ENCODE assay signal across 8 cellular contexts in genomic region chr14:96205059-96205993, GRCh38. TPM values are rescaled to one million over a fixed set of nuclear protein-coding genes. Genes with fewer than 3 reads are reported as not detected.
DNase-seq lines count a peak whose midpoint lies in the region; ATAC-seq and TF ChIP-seq lines count a peak whose summit lies in the region.

No MANE protein-coding gene starts in this region.

- no peaks in the 10 kb centered on the region for H3K9me3 ChIP-seq in PC-9 (ENCODE audit: insufficient read depth, low read depth)
- H3K9me3 ChIP-seq in parathyroid adenoma (ENCODE audit: control insufficient read depth, low read length) = no peaks in the 10 kb centered on the region

- H3K4me3 ChIP-seq in PC-9 = peak overlapping the region; percentile 59
- H3K4me3 ChIP-seq in fibroblast of pulmonary artery (replicated peaks; ENCODE audit: low read depth, low read length) = peak overlapping the region; percentile 50
- peak overlapping the region; percentile 48 for H3K4me3 ChIP-seq in parathyroid adenoma (ENCODE audit: low read depth, low read length)

- DNase-seq in DMS53 (lab: John Stamatoyannopoulos, UW) (peak; percentile 70), PC-9 (peak in 1 of 2 experiments; percentile 46), fibroblast of pulmonary artery (ENCODE audit: low read depth) (no peak), DMS153 treated with DMSO at 0.1 percent for 48 hours (lab: John Stamatoyannopoulos, UW; ENCODE audit: unreplicated experiment) (no peak)
- DNase-seq in stimulated activated CD4-positive, alpha-beta T cell treated with anti-CD3 and anti-CD28 coated beads, Interleukin-4, amount 100 ng/mL, for 24 hours = no peak

- TF ChIP-seq CTCF in PC-9 (conservative IDR thresholded peaks at IDR 0.05) (no peak), fibroblast of pulmonary artery (IDR thresholded peaks at IDR 0.05; ENCODE audit: low read length, missing control alignments) (no peak), parathyroid adenoma (IDR thresholded peaks at IDR 0.05) (no peak)

- POLR2A ChIA-PET in PC-9 (lab: Charles Lee; ENCODE audit: unreplicated experiment) = interaction anchor here (0.7 kb wide), 1 partner anchor 20 kb away, joined by 26 read pairs; no protein-coding TSS in a partner anchor

- H3K27ac ChIP-seq in PC-9 (peak overlapping the region; percentile 17), parathyroid adenoma (peak overlapping the region; percentile 45)

- H3K4me2 ChIP-seq in PC-9 (peak overlapping the region; percentile 86), parathyroid adenoma (ENCODE audit: low read length) (peak overlapping the region; percentile 68)

- H3F3A ChIP-seq in PC-9 (ENCODE audit: insufficient read depth, low read depth) = peaks cover 27% of the 10 kb centered on the region

- H2AFZ ChIP-seq in PC-9 (0 out of 2 replicates have a peak overlapping the region, but pooled peaks have one; percentile 33), parathyroid adenoma (peak overlapping the region; percentile 85)

- no peaks in the 10 kb centered on the region for H3K36me3 ChIP-seq in PC-9 (ENCODE audit: low read depth)
- H3K36me3 ChIP-seq in parathyroid adenoma (ENCODE audit: control insufficient read depth, insufficient read depth, low read length) = no peaks in the 10 kb centered on the region

- H3K27me3 ChIP-seq in PC-9 (ENCODE audit: insufficient read depth, low read depth) = no peaks in the 10 kb centered on the region
- H3K27me3 ChIP-seq in parathyroid adenoma (ENCODE audit: control insufficient read depth, insufficient read depth, low read length) = no peaks in the 10 kb centered on the region

- peaks cover 7% of the 10 kb centered on the region; the same call in 1 of the 2 replicates for H3K79me2 ChIP-seq in PC-9 (ENCODE audit: low read depth)
- no peaks in the 10 kb centered on the region for H3K79me2 ChIP-seq in parathyroid adenoma

- intact Hi-C loops in PC-9 (cut with micrococcal nuclease; ENCODE audit: unreplicated experiment) = loop anchor here (10.0 kb wide), 1 partner anchor 101 kb away; no protein-coding TSS in a partner anchor

- CTCF ChIA-PET in PC-9 (lab: Charles Lee) = no interaction called here

- H3K4me1 ChIP-seq in PC-9 (replicated peaks; ENCODE audit: insufficient read depth) (peaks cover 40% of the 10 kb centered on the region), parathyroid adenoma (no peaks in the 10 kb centered on the region)

- BruUV-seq in PC-9 (replicated peaks; lab: Mats Ljungman, UMichigan) = TSS peak; percentile 34

- no peak for ATAC-seq in GM21723 (IDR thresholded peaks at IDR 0.05; ENCODE audit: unreplicated experiment)
- ATAC-seq in HG02623 (IDR thresholded peaks at IDR 0.05; ENCODE audit: unreplicated experiment) = no peak

- no peaks in the 10 kb centered on the region for H3K9me2 ChIP-seq in PC-9 (ENCODE audit: insufficient read depth)

- H3K9ac ChIP-seq in parathyroid adenoma = no peak overlapping the region

- H4K20me1 ChIP-seq in PC-9 (ENCODE audit: insufficient read depth) = no peaks in the 10 kb centered on the region

RNA-seq across cellular contexts. Expression of gene BDKRB2, which starts 0.7 kb away (rescaled TPM):
- total RNA-seq in PC-9 (2021) = 0.28 and 0.43 TPM in 2 replicates

RNA-seq across cellular contexts. Expression of gene BDKRB1, which starts 50.7 kb away (rescaled TPM):
- not detected in 2 replicates for total RNA-seq in PC-9 (2021)
